Comparison of ENCODE assay signal across 18 cellular contexts in the genomic region with DNA sequence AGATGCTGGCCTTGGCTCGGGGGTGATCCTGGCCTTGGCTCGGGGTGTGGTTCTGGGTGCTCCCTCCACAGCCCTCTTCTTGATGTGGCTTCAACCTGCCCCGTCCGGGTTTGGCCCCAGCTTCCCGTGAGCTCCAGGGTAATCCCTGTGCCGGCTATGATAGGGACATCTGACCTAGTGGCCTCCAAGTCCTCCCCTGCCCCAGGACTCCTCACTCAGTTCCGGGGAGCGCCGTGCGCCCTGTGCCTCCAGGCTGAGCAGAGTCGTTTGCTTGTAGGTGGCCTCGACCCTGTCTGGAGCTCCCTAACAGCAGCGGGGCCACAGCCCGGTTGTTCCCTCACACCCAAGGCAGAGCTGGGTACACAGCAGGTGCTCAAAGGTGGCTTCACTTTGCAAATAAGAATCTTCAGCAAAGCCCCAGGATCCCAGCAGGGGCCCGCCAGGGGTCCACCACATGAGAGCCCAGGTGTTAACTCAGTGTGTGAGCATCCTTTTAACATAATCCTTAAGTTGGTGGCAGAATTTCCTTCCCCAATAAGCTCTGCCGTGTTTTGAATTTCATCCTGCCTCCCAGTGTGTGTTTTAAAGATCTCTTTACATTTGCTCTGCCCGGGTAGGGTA. TPM values are rescaled to one million over a fixed set of nuclear protein-coding genes. Genes with fewer than 3 reads are reported as not detected.
DNase-seq lines count a peak whose midpoint lies in the region; ATAC-seq, FAIRE-seq and TF ChIP-seq lines count a peak whose summit lies in the region.
"Had no signal": no experiment of that assay in that cellular context is flagged by ENCODE, and none has a peak within 500 bp of the region (broad histone marks: within the 10 kb centered on the region; RNA-seq: fewer than 3 reads in every experiment).

No MANE protein-coding gene starts in this region.

- TF ChIP-seq CTCF in mammary epithelial cell (conservative IDR thresholded peaks at IDR 0.05 in 1 of 2, IDR thresholded peaks at IDR 0.05 in 1 of 2; ENCODE audit: extremely low read depth in 1 of 2, insufficient read depth in 1 of 2, low read depth in 1 of 2, low read length in 2 of 2): no peak

- H2AFZ ChIP-seq in mammary epithelial cell (ENCODE audit: low read depth, low read length): no peak overlapping the region

- H3K27me3 Mint-ChIP-seq in stimulated activated naive CD8-positive, alpha-beta T cell treated with anti-CD3 and anti-CD28 coated beads, Interleukin-15, amount 100 ng/mL, for 72 hours: peaks cover 75% of the 10 kb centered on the region

- BruUV-seq in mammary epithelial cell (replicated peaks; lab: Mats Ljungman, UMichigan): no TSS peak

- H3K4me3 ChIP-seq in mammary epithelial cell (replicated peaks in 1 of 3; ENCODE audit: insufficient read depth in 1 of 3, low read depth in 2 of 3, low read length in 3 of 3) (no peak overlapping the region), small intestine (ENCODE audit: low read depth in 1 of 2, low read length in 2 of 2) (no peak overlapping the region)
- H3K4me3 ChIP-seq: BLaER1 treated with 17β-estradiol and CSF1 and Interleukin-3, amounts not matched to agents 10 nM and 100 nM had no signal

- no peak overlapping the region for H3K27ac Mint-ChIP-seq in stimulated activated naive CD8-positive, alpha-beta T cell treated with anti-CD3 and anti-CD28 coated beads, Interleukin-15, amount 100 ng/mL, for 72 hours
- no peak overlapping the region for H3K27ac Mint-ChIP-seq in stimulated activated effector memory CD8-positive, alpha-beta T cell treated with anti-CD3 and anti-CD28 coated beads, Interleukin-12 subunit alpha, Interleukin-12 subunit beta, amount 100 ng/mL, for 72 hours
- H3K27ac Mint-ChIP-seq: HFFc6 had no signal

- no peak overlapping the region for H3K9ac ChIP-seq in mammary epithelial cell (ENCODE audit: insufficient read depth, low read length)
- H3K9ac ChIP-seq: BLaER1 treated with 17β-estradiol and CSF1 and Interleukin-3, amounts not matched to agents 10 nM and 100 nM had no signal

- dilution Hi-C loops in mammary epithelial cell (cut with HindIII; ENCODE audit: low sequenced_read_pairs): loop anchor here (5.0 kb wide), 1 partner anchor 78 kb away; no protein-coding TSS in a partner anchor

- H3K27ac ChIP-seq in mammary epithelial cell (ENCODE audit: insufficient read depth, low read depth, low read length) (no peak overlapping the region), small intestine (ENCODE audit: low read depth in 1 of 2, low read length in 1 of 2) (no peak overlapping the region)
- H3K27ac ChIP-seq: BLaER1 treated with 17β-estradiol and CSF1 and Interleukin-3, amounts not matched to agents 10 nM and 100 nM had no signal

- H3K4me1 ChIP-seq in mammary epithelial cell (ENCODE audit: insufficient read depth, low read length) (no peaks in the 10 kb centered on the region), small intestine (ENCODE audit: control insufficient read depth in 2 of 2, insufficient read depth in 1 of 2, low read depth in 1 of 2, low read length in 1 of 2) (no peaks in the 10 kb centered on the region)

- no peaks in the 10 kb centered on the region for H3K4me1 Mint-ChIP-seq in stimulated activated naive CD8-positive, alpha-beta T cell treated with anti-CD3 and anti-CD28 coated beads, Interleukin-15, amount 100 ng/mL, for 72 hours
- H3K4me1 Mint-ChIP-seq in stimulated activated effector memory CD8-positive, alpha-beta T cell treated with anti-CD3 and anti-CD28 coated beads, Interleukin-12 subunit alpha, Interleukin-12 subunit beta, amount 100 ng/mL, for 72 hours: no peaks in the 10 kb centered on the region

- H3K9me3 ChIP-seq in mammary epithelial cell (replicated peaks; ENCODE audit: insufficient read depth, low read length) (no peaks in the 10 kb centered on the region), small intestine (ENCODE audit: control insufficient read depth, low read depth) (no peaks in the 10 kb centered on the region)

- in situ Hi-C loops in mammary epithelial cell (cut with MboI; ENCODE audit: low sequenced_read_pairs in 2 of 2): no loop called here

- H3K79me2 ChIP-seq in mammary epithelial cell (ENCODE audit: insufficient read depth, low read length): no peaks in the 10 kb centered on the region

- no peak overlapping the region for H3K4me3 Mint-ChIP-seq in stimulated activated naive CD8-positive, alpha-beta T cell treated with anti-CD3 and anti-CD28 coated beads, Interleukin-15, amount 100 ng/mL, for 72 hours
- H3K4me3 Mint-ChIP-seq in stimulated activated effector memory CD8-positive, alpha-beta T cell treated with anti-CD3 and anti-CD28 coated beads, Interleukin-12 subunit alpha, Interleukin-12 subunit beta, amount 100 ng/mL, for 72 hours: no peak overlapping the region
- H3K4me3 Mint-ChIP-seq: HFFc6 had no signal

- ATAC-seq in stimulated activated naive CD8-positive, alpha-beta T cell treated with anti-CD3 and anti-CD28 coated beads, Interleukin-15, Interleukin-2, amounts not matched to agents 100 U/mL and 50 U/mL, for 24 hours: peak; percentile 28
- no peak for ATAC-seq in stimulated activated naive CD8-positive, alpha-beta T cell treated with anti-CD3 and anti-CD28 coated beads, Interleukin-15, amount 100 ng/mL, for 72 hours
- ATAC-seq in esophagus mucosa: peak; percentile 32
- peak; percentile 26 for ATAC-seq in stimulated activated effector memory CD8-positive, alpha-beta T cell treated with anti-CD3 and anti-CD28 coated beads, Interleukin-12 subunit alpha, Interleukin-12 subunit beta, amount 100 ng/mL, for 72 hours

- no peaks in the 10 kb centered on the region for H3K36me3 Mint-ChIP-seq in stimulated activated effector memory CD8-positive, alpha-beta T cell treated with anti-CD3 and anti-CD28 coated beads, Interleukin-12 subunit alpha, Interleukin-12 subunit beta, amount 100 ng/mL, for 72 hours

- FAIRE-seq in small intestine (lab: Jason Lieb, UNC): no peak
- FAIRE-seq: A204.1, G401.6 had no signal

- CTCF ChIA-PET in mammary epithelial cell (lab: Charles Lee; ENCODE audit: low non-redundant PET): no interaction called here

- H3K36me3 ChIP-seq in mammary epithelial cell (ENCODE audit: insufficient read depth, low read length) (no peaks in the 10 kb centered on the region), small intestine (ENCODE audit: control insufficient read depth in 2 of 2, insufficient read depth in 2 of 2, low read length in 2 of 2) (no peaks in the 10 kb centered on the region)
- H3K36me3 ChIP-seq: BLaER1 treated with 17β-estradiol and CSF1 and Interleukin-3, amounts not matched to agents 10 nM and 100 nM had no signal

- intact Hi-C loops in mammary epithelial cell (cut with micrococcal nuclease): no loop called here

- no peak overlapping the region for H3K4me2 ChIP-seq in mammary epithelial cell (ENCODE audit: insufficient read depth, low read depth, low read length)
- H3K4me2 ChIP-seq: BLaER1 treated with 17β-estradiol and CSF1 and Interleukin-3, amounts not matched to agents 10 nM and 100 nM had no signal

- H3K9me3 Mint-ChIP-seq in stimulated activated naive CD8-positive, alpha-beta T cell treated with anti-CD3 and anti-CD28 coated beads, Interleukin-15, amount 100 ng/mL, for 72 hours: peaks cover 14 to 25% of the 10 kb centered on the region in 2 donors
- peaks cover 14% of the 10 kb centered on the region for H3K9me3 Mint-ChIP-seq in stimulated activated effector memory CD8-positive, alpha-beta T cell treated with anti-CD3 and anti-CD28 coated beads, Interleukin-12 subunit alpha, Interleukin-12 subunit beta, amount 100 ng/mL, for 72 hours

- 40% methylated on average over 13 of the region's 17 CpGs for WGBS in mammary epithelial cell (ENCODE audit: low coverage, missing lambda C conversion rate)
- 58 to 69% (median 68%) methylated on average over 17 of the region's 17 CpGs for WGBS in small intestine, 3 donors

- H3K27me3 ChIP-seq in mammary epithelial cell (ENCODE audit: insufficient read depth, low read length) (peaks cover 2% of the 10 kb centered on the region), small intestine (ENCODE audit: control insufficient read depth in 2 of 2, insufficient read depth in 2 of 2, low read length in 2 of 2) (peaks cover 0 to 22% of the 10 kb centered on the region in 2 donors)

- H4K20me1 ChIP-seq in mammary epithelial cell (ENCODE audit: insufficient read depth, low read length): no peaks in the 10 kb centered on the region
- H4K20me1 ChIP-seq: BLaER1 treated with 17β-estradiol and CSF1 and Interleukin-3, amounts not matched to agents 10 nM and 100 nM had no signal

- no peak for DNase-seq in stimulated activated naive CD8-positive, alpha-beta T cell treated with anti-CD3 and anti-CD28 coated beads, Interleukin-15, Interleukin-2, amounts not matched to agents 100 U/mL and 50 U/mL, for 24 hours
- no peak for DNase-seq in stimulated activated naive CD8-positive, alpha-beta T cell treated with anti-CD3 and anti-CD28 coated beads, Interleukin-15, amount 100 ng/mL, for 72 hours
- DNase-seq in stimulated activated effector memory CD8-positive, alpha-beta T cell treated with anti-CD3 and anti-CD28 coated beads, Interleukin-12 subunit alpha, Interleukin-12 subunit beta, amount 100 ng/mL, for 72 hours (ENCODE audit: low spot score in 2 of 2): no peak
- DNase-seq in stimulated activated CD8-positive, alpha-beta memory T cell treated with anti-CD3 and anti-CD28 coated beads, Interleukin-4, amount 100 ng/mL, for 48 hours: no peak
- DNase-seq in mammary epithelial cell (no peak), small intestine (no peak)
- DNase-seq: DND-41, HFFc6, KG1, NCI-H1092, NCI-H1694, NCI-H2227 treated with DMSO at 0.1 percent for 48 hours, NCI-H526, SIG-M5 had no signal

RNA-seq across cellular contexts. Expression of a gene that starts 32.3 kb away (rescaled TPM):
- total RNA-seq in esophagus mucosa: 8.2 TPM
- 10 to 100 TPM in 1 of 2 donors, 1 to 10 TPM in 1; 3.5 to 13.4 TPM for total RNA-seq in mammary epithelial cell
- 5.6 TPM for polyA plus RNA-seq in mammary epithelial cell
- 8.2 TPM for polyA minus RNA-seq in mammary epithelial cell
- 1 to 10 TPM in 2 of 3 donors, under 1 TPM in 1; 0.54 to 9.6 (median 1.1) TPM for polyA plus RNA-seq in small intestine

RNA-seq across cellular contexts. Expression of a gene that starts 55.6 kb away (rescaled TPM):
- 1.6 TPM for total RNA-seq in esophagus mucosa
- 1 to 10 TPM; 1.0 to 1.3 TPM for total RNA-seq in mammary epithelial cell
- polyA plus RNA-seq in mammary epithelial cell: 1.00 TPM
- polyA minus RNA-seq in mammary epithelial cell: not detected
- 10 to 100 TPM; 24.1 to 51.7 (median 48.9) TPM for polyA plus RNA-seq in small intestine
